ENCODE assay signal across 13 cellular contexts in genomic region chr11:128365044-128365443, GRCh38.
A peak's percentile ranks its signal among the peaks of the same experiment; 100 is the strongest.
DNase-seq lines count a peak whose midpoint lies in the region; ATAC-seq and TF ChIP-seq lines count a peak whose summit lies in the region.
"Had no signal": no experiment of that assay in that cellular context is flagged by ENCODE, and none has a peak within 500 bp of the region (broad histone marks: within the 10 kb centered on the region; RNA-seq: fewer than 3 reads in every experiment).

No MANE protein-coding gene starts in this region.

- ATAC-seq in heart right ventricle (no peak), HG03159 (IDR thresholded peaks at IDR 0.05; ENCODE audit: unreplicated experiment) (no peak)
- no peak for ATAC-seq in stimulated activated memory B cell treated with anti-CD40 and anti-IgM and Interleukin-4, amounts not matched to agents 10 μg/mL and 1 μg/mL and 100 μg/mL, for 72 hours
- no peak for ATAC-seq in stimulated activated naive B cell treated with anti-CD40 and anti-IgM and Interleukin-4, amounts not matched to agents 10 μg/mL and 1 μg/mL and 100 μg/mL, for 72 hours (replicated peaks)
- ATAC-seq: lower lobe of right lung had no signal

- no peak overlapping the region for H3K9ac ChIP-seq in SK-N-MC (ENCODE audit: insufficient read length)

- no peaks in the 10 kb centered on the region for H3K27me3 Mint-ChIP-seq in stimulated activated memory B cell treated with anti-CD40 and anti-IgM and Interleukin-4, amounts not matched to agents 10 μg/mL and 1 μg/mL and 100 μg/mL, for 72 hours
- no peaks in the 10 kb centered on the region for H3K27me3 Mint-ChIP-seq in stimulated activated naive B cell treated with anti-CD40 and anti-IgM and Interleukin-4, amounts not matched to agents 10 μg/mL and 1 μg/mL and 100 μg/mL, for 72 hours
- H3K27me3 Mint-ChIP-seq: CD4-positive, alpha-beta memory T cell had no signal

- H3K27ac ChIP-seq in cardiac muscle cell: no peak overlapping the region
- H3K27ac ChIP-seq in heart right ventricle: no peak overlapping the region
- no peak overlapping the region for H3K27ac ChIP-seq in SK-N-MC
- H3K27ac ChIP-seq: lower lobe of right lung, tibial artery had no signal

- H3K27ac Mint-ChIP-seq in stimulated activated memory B cell treated with anti-CD40 and anti-IgM and Interleukin-4, amounts not matched to agents 10 μg/mL and 1 μg/mL and 100 μg/mL, for 72 hours: no peak overlapping the region
- H3K27ac Mint-ChIP-seq in stimulated activated naive B cell treated with anti-CD40 and anti-IgM and Interleukin-4, amounts not matched to agents 10 μg/mL and 1 μg/mL and 100 μg/mL, for 72 hours: no peak overlapping the region

- H3K4me1 ChIP-seq in cardiac muscle cell (ENCODE audit: low read depth) (peaks cover 3% of the 10 kb centered on the region), heart right ventricle (peaks cover 0 to 7% (median 0%) of the 10 kb centered on the region in 9 donors)

- no peak overlapping the region for H3K4me3 Mint-ChIP-seq in stimulated activated memory B cell treated with anti-CD40 and anti-IgM and Interleukin-4, amounts not matched to agents 10 μg/mL and 1 μg/mL and 100 μg/mL, for 72 hours
- no peak overlapping the region for H3K4me3 Mint-ChIP-seq in stimulated activated naive B cell treated with anti-CD40 and anti-IgM and Interleukin-4, amounts not matched to agents 10 μg/mL and 1 μg/mL and 100 μg/mL, for 72 hours
- H3K4me3 Mint-ChIP-seq: CD4-positive, alpha-beta memory T cell had no signal

- WGBS in heart right ventricle, 2 donors: 39 to 48% methylated on average over 3 of the region's 3 CpGs

- peak; percentile 78 to 84 for DNase-seq in cardiac muscle cell (ENCODE audit: low read depth in 1 of 2, low spot score in 1 of 2)
- DNase-seq in heart right ventricle: no peak
- DNase-seq in SK-N-MC (ENCODE audit: low read depth, low spot score): peak; percentile 16
- DNase-seq in fibroblast of the aortic adventitia (ENCODE audit: low read depth): peak; percentile 84
- no peak for DNase-seq in activated effector memory CD4-positive, alpha-beta T cell treated with anti-CD3 and anti-CD28 coated beads, Interleukin-2, amount 50 U/mL, for 16 hours
- DNase-seq in stimulated activated naive B cell treated with anti-CD40 and anti-IgM and Interleukin-4, amounts not matched to agents 10 μg/mL and 1 μg/mL and 100 μg/mL, for 72 hours: no peak
- DNase-seq: activated CD4-positive, alpha-beta T cell treated with anti-CD3 and anti-CD28 coated beads, Interleukin-2, amount 50 U/mL, for 48 hours; lower lobe of right lung; NCI-H524 treated with DMSO at 0.1 percent for 48 hours; tibial artery had no signal

- no peaks in the 10 kb centered on the region for H3K9me3 Mint-ChIP-seq in stimulated activated memory B cell treated with anti-CD40 and anti-IgM and Interleukin-4, amounts not matched to agents 10 μg/mL and 1 μg/mL and 100 μg/mL, for 72 hours
- no peaks in the 10 kb centered on the region for H3K9me3 Mint-ChIP-seq in stimulated activated naive B cell treated with anti-CD40 and anti-IgM and Interleukin-4, amounts not matched to agents 10 μg/mL and 1 μg/mL and 100 μg/mL, for 72 hours

- no peaks in the 10 kb centered on the region for H3K36me3 Mint-ChIP-seq in stimulated activated memory B cell treated with anti-CD40 and anti-IgM and Interleukin-4, amounts not matched to agents 10 μg/mL and 1 μg/mL and 100 μg/mL, for 72 hours
- H3K36me3 Mint-ChIP-seq in stimulated activated naive B cell treated with anti-CD40 and anti-IgM and Interleukin-4, amounts not matched to agents 10 μg/mL and 1 μg/mL and 100 μg/mL, for 72 hours: no peaks in the 10 kb centered on the region
- H3K36me3 Mint-ChIP-seq: CD4-positive, alpha-beta memory T cell had no signal

- intact Hi-C loops in heart right ventricle (cut with DNase I): no loop called here

- H3K36me3 ChIP-seq in cardiac muscle cell: no peaks in the 10 kb centered on the region
- H3K36me3 ChIP-seq in heart right ventricle: no peaks in the 10 kb centered on the region
- H3K36me3 ChIP-seq in SK-N-MC (ENCODE audit: insufficient read depth, low read length): no peaks in the 10 kb centered on the region
- H3K36me3 ChIP-seq: lower lobe of right lung, tibial artery had no signal

- peaks cover 4% of the 10 kb centered on the region for H3K27me3 ChIP-seq in cardiac muscle cell
- H3K27me3 ChIP-seq in heart right ventricle: no peaks in the 10 kb centered on the region
- H3K27me3 ChIP-seq: tibial artery had no signal

- H3K9me3 ChIP-seq in cardiac muscle cell (ENCODE audit: low read depth): no peaks in the 10 kb centered on the region
- no peaks in the 10 kb centered on the region for H3K9me3 ChIP-seq in heart right ventricle
- no peaks in the 10 kb centered on the region for H3K9me3 ChIP-seq in SK-N-MC (ENCODE audit: low read depth, low read length)
- H3K9me3 ChIP-seq: lower lobe of right lung, tibial artery had no signal

- peaks cover 18% of the 10 kb centered on the region for H3K4me1 Mint-ChIP-seq in stimulated activated memory B cell treated with anti-CD40 and anti-IgM and Interleukin-4, amounts not matched to agents 10 μg/mL and 1 μg/mL and 100 μg/mL, for 72 hours
- H3K4me1 Mint-ChIP-seq in stimulated activated naive B cell treated with anti-CD40 and anti-IgM and Interleukin-4, amounts not matched to agents 10 μg/mL and 1 μg/mL and 100 μg/mL, for 72 hours: peaks cover 17 to 20% of the 10 kb centered on the region in 2 donors

- no peak for TF ChIP-seq CTCF in cardiac muscle cell (IDR thresholded peaks at IDR 0.05; ENCODE audit: low read depth, low read length)
- no peak for TF ChIP-seq CTCF in heart right ventricle (IDR thresholded peaks at IDR 0.05)
- TF ChIP-seq CTCF in fibroblast of the aortic adventitia (IDR thresholded peaks at IDR 0.05; ENCODE audit: insufficient read depth, low read length): no peak

- H3K4me3 ChIP-seq in cardiac muscle cell (no peak overlapping the region), heart right ventricle (no peak overlapping the region), SK-N-MC (no peak overlapping the region), fibroblast of the aortic adventitia (ENCODE audit: low read depth, low read length) (no peak overlapping the region)
- H3K4me3 ChIP-seq: lower lobe of right lung, tibial artery had no signal

Comparison
In these comparisons a context has a peak if more than half of its experiments do, and no peak if none do; other contexts are left out.
1. DNase-seq: peak in cardiac muscle cell (2 of 2), SK-N-MC (single experiment) and fibroblast of the aortic adventitia (single experiment); none in heart right ventricle (0 of 2), activated effector memory CD4-positive, alpha-beta T cell treated with anti-CD3 and anti-CD28 coated beads, Interleukin-2, amount 50 U/mL, for 16 hours (single experiment) and stimulated activated naive B cell treated with anti-CD40 and anti-IgM and Interleukin-4, amounts not matched to agents 10 μg/mL and 1 μg/mL and 100 μg/mL, for 72 hours (single experiment).